Comparison of ENCODE assay signal across 7 cellular contexts in genomic region chr2:181457121-181457740, GRCh38. TPM values are rescaled to one million over a fixed set of nuclear protein-coding genes. Genes with fewer than 3 reads are reported as not detected.
DNase-seq lines count a peak whose midpoint lies in the region; ATAC-seq lines count a peak whose summit lies in the region.

Gene ITGA4, plus strand, starts transcription at chr2:181457386. Its CDS starts 269 bp downstream, at chr2:181457655.

- ATAC-seq in GM18502 (IDR thresholded peaks at IDR 0.05; ENCODE audit: poor library complexity, unreplicated experiment) (peak; percentile 78), HG02763 (IDR thresholded peaks at IDR 0.05; ENCODE audit: unreplicated experiment) (peak; percentile 71)

- H3K4me3 ChIP-seq in mesodermal cell (ENCODE audit: extremely low read depth, insufficient read depth, low read length, poor library complexity, severe bottlenecking) = peak within 1 kb of the TSS; percentile 57

- no peak within 1 kb of the TSS for H3K27ac ChIP-seq in mesodermal cell (ENCODE audit: low read depth, low read length, severe bottlenecking)

- no peaks in the 10 kb centered on the region for H3K36me3 ChIP-seq in mesodermal cell (ENCODE audit: control insufficient read depth, insufficient read depth, low read length)

- peak; percentile 85 for DNase-seq in NCI-H2227 treated with DMSO at 0.1 percent for 48 hours (lab: John Stamatoyannopoulos, UW)
- DNase-seq in activated CD4-positive, alpha-beta T cell treated with anti-CD3 and anti-CD28 coated beads, Interleukin-2, amount 50 U/mL, for 48 hours = peak; percentile 85 to 87
- DNase-seq in effector CD8-positive, alpha-beta T cell (lab: John Stamatoyannopoulos, UW) = peak; percentile 68
- DNase-seq in stimulated activated CD8-positive, alpha-beta memory T cell treated with anti-CD3 and anti-CD28 coated beads, Interleukin-2, amount 100 ng/mL, for 48 hours (ENCODE audit: low read depth in 2 of 2) = peak; percentile 75 to 80

- no peaks in the 10 kb centered on the region for H3K4me1 ChIP-seq in mesodermal cell (ENCODE audit: control insufficient read depth, insufficient read depth, low read length, poor library complexity, severe bottlenecking)

- no peaks in the 10 kb centered on the region for H3K9me3 ChIP-seq in mesodermal cell (ENCODE audit: control insufficient read depth, low read length)

- WGBS in mesodermal cell (ENCODE audit: insufficient coverage in 2 of 2), 2 experiments = 0 to 1% methylated on average over 44 to 53 of the region's 67 CpGs

RNA-seq across cellular contexts. Expression of gene ITGA4, which starts in this region (rescaled TPM):
- polyA plus RNA-seq in mesodermal cell (2013, experiment 1 of 2) = 19.0 TPM
- polyA plus RNA-seq in mesodermal cell (2013, experiment 2 of 2) = 16.0 TPM
